Comparison of ENCODE assay signal across 8 cellular contexts in the genomic region with DNA sequence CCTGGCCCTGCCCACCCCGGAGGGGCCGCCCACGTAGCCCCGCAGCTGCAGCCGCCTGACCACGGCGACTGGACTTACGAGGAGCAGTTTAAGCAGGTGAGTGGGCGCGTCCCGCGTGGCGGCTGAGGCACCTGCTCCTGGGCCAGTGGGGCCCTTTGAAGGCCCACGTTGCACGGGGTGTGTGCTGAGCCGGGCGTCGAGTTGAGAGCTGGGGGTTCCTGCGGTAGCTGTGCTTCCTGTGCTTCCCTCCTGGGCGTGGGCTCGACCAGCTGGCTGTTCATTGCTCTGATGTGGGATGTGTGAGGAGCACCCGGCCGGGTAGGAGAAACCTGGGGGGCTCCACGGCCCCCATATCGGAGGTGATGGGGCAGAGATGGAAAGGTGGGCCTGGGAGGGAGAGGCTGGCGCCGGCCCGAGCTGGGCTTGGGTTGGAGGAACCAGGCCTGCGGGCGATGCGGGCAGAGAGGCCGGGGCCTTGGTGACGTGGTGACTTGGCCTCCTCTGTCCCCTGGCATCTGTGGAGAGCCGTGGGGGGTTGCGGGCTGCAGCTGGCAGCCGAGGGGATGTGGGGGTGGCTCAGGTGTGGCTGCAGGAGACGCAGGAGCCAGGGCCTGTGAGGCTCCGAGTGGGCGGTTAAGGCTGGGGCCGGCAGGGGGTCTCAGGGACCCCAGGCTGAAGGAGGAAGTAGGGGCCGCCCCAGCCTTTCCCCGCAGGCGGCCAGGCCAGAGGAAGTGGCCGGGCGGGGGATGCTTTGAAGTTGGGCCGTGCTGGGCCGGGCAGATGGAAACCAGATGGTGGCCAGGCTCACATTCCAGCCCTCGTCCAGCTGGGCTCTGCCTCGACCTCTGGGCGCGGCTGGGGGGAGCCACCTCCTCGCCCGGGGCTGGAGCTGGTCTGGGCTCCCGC. TPM values are rescaled to one million over a fixed set of nuclear protein-coding genes. Genes with fewer than 3 reads are reported as not detected.
A peak's percentile ranks its signal among the peaks of the same experiment; 100 is the strongest.
DNase-seq lines count a peak whose midpoint lies in the region; ATAC-seq, FAIRE-seq and TF ChIP-seq lines count a peak whose summit lies in the region.

No MANE protein-coding gene starts in this region.

- peak overlapping the region; percentile 39 for H3K4me3 Mint-ChIP-seq in activated T-cell treated with anti-CD3 and anti-CD28 coated beads, Interleukin-2, amount 50 U/mL, for 24 hours

- no peaks in the 10 kb centered on the region for H3K27me3 Mint-ChIP-seq in activated T-cell treated with anti-CD3 and anti-CD28 coated beads, Interleukin-2, amount 50 U/mL, for 24 hours

- H3K27ac Mint-ChIP-seq in activated T-cell treated with anti-CD3 and anti-CD28 coated beads, Interleukin-2, amount 50 U/mL, for 24 hours: no peak overlapping the region

- H3K4me1 Mint-ChIP-seq in activated T-cell treated with anti-CD3 and anti-CD28 coated beads, Interleukin-2, amount 50 U/mL, for 24 hours (ENCODE audit: low read depth): peaks cover 18% of the 10 kb centered on the region

- DNase-seq in 8988T (peak; percentile 89), H54 (ENCODE audit: insufficient read length, low spot score) (peak; percentile 98), fibroblast of mammary gland (ENCODE audit: low read depth) (peak; percentile 93), pancreas (peak in 2 of 6 donors; percentile 60 to 84), NCI-H2171 (lab: John Stamatoyannopoulos, UW) (no peak)
- peak; percentile 54 for DNase-seq in activated T-cell treated with anti-CD3 and anti-CD28 coated beads, Interleukin-2, amount 50 U/mL, for 24 hours
- no peak for DNase-seq in stimulated activated CD4-positive, alpha-beta T cell treated with anti-CD3 and anti-CD28 coated beads, Interleukin-1b, Interleukin-23, amount 100 ng/mL, for 48 hours

- H3K36me3 ChIP-seq in pancreas: no peaks in the 10 kb centered on the region

- no peaks in the 10 kb centered on the region for H3K27me3 ChIP-seq in pancreas

- 73 to 77% methylated on average over 47 to 54 of the region's 54 CpGs for WGBS in pancreas, 2 donors

- H3K4me3 ChIP-seq in fibroblast of mammary gland (ENCODE audit: control insufficient read depth, low read depth, low read length) (peak overlapping the region; percentile 19), pancreas (no peak overlapping the region)

- FAIRE-seq in H54 (lab: Jason Lieb, UNC) (peak; percentile 64), pancreas (lab: Jason Lieb, UNC) (no peak)

- TF ChIP-seq CTCF in fibroblast of mammary gland (conservative IDR thresholded peaks at IDR 0.05; ENCODE audit: control insufficient read depth, insufficient read depth, low read depth, low read length): no peak
- no peak for TF ChIP-seq CTCF in pancreas (IDR thresholded peaks at IDR 0.05)

- no peaks in the 10 kb centered on the region for H3K9me3 ChIP-seq in pancreas

- peaks cover 16 to 26% (median 25%) of the 10 kb centered on the region in 3 donors for H3K4me1 ChIP-seq in pancreas

- ATAC-seq in pancreas: peak in 3 of 4 donors; percentile 3 to 17 (median 6)
- ATAC-seq in HG03342 (IDR thresholded peaks at IDR 0.05; ENCODE audit: unreplicated experiment): no peak

- intact Hi-C loops in pancreas (cut with DNase I): no loop called here

- no peak for TF ChIP-seq POLR2A in H54 (IDR thresholded peaks at IDR 0.05; ENCODE audit: low read depth, low read length)

- peak overlapping the region; percentile 11 to 76 (median 36) for H3K27ac ChIP-seq in pancreas

- no peaks in the 10 kb centered on the region for H3K9me3 Mint-ChIP-seq in activated T-cell treated with anti-CD3 and anti-CD28 coated beads, Interleukin-2, amount 50 U/mL, for 24 hours

- peaks cover 5% of the 10 kb centered on the region for H3K36me3 Mint-ChIP-seq in activated T-cell treated with anti-CD3 and anti-CD28 coated beads, Interleukin-2, amount 50 U/mL, for 24 hours (ENCODE audit: low read depth)

RNA-seq across cellular contexts. Expression of a gene that starts 7.1 kb away (rescaled TPM):
- total RNA-seq in pancreas: 1 to 10 TPM; 6.5 to 8.5 (median 7.3) TPM
- polyA plus RNA-seq in pancreas: 1 to 10 TPM; 4.6 to 5.2 TPM

RNA-seq across cellular contexts. Expression of a gene that starts 15.8 kb away (rescaled TPM):
- 1 to 10 TPM in 1 of 6 donors, under 1 TPM in 4, not detected in 1; 0.16 to 1.0 (median 0.25) TPM for total RNA-seq in pancreas
- under 1 TPM in 1 of 2 donors, not detected in 1; 0.80 TPM for polyA plus RNA-seq in pancreas

RNA-seq across cellular contexts. Expression of a gene that starts 19.9 kb away (rescaled TPM):
- 10 to 100 TPM; 21.6 to 36.7 (median 29.2) TPM for total RNA-seq in pancreas
- 10 to 100 TPM; 56.0 to 57.2 TPM for polyA plus RNA-seq in pancreas

RNA-seq across cellular contexts. Expression of a gene that starts 39.6 kb away (rescaled TPM):
- total RNA-seq in pancreas: not detected
- polyA plus RNA-seq in pancreas: not detected

RNA-seq across cellular contexts. Expression of a gene that starts 39.9 kb away (rescaled TPM):
- 10 to 100 TPM; 23.0 to 46.5 (median 33.5) TPM for total RNA-seq in pancreas
- polyA plus RNA-seq in pancreas: 100 to 1,000 TPM; 139 to 147 TPM

Comparison
In these comparisons a context has a peak if more than half of its experiments do, and no peak if none do; other contexts are left out.
1. DNase-seq: peak in 8988T (single experiment), H54 (single experiment), activated T-cell treated with anti-CD3 and anti-CD28 coated beads, Interleukin-2, amount 50 U/mL, for 24 hours (single experiment) and fibroblast of mammary gland (single experiment); none in NCI-H2171 (single experiment) and stimulated activated CD4-positive, alpha-beta T cell treated with anti-CD3 and anti-CD28 coated beads, Interleukin-1b, Interleukin-23, amount 100 ng/mL, for 48 hours (single experiment).